Comparison of ENCODE assay signal across 8 cellular contexts in genomic region chr5:87400305-87400899, GRCh38. TPM values are rescaled to one million over a fixed set of nuclear protein-coding genes. Genes with fewer than 3 reads are reported as not detected.
DNase-seq lines count a peak whose midpoint lies in the region; ATAC-seq, FAIRE-seq and TF ChIP-seq lines count a peak whose summit lies in the region.

No MANE protein-coding gene starts in this region.

- FAIRE-seq in A204.1 (lab: Jason Lieb, UNC): peak; percentile 94

- in situ Hi-C loops in astrocyte of the spinal cord (cut with HindIII; ENCODE audit: low sequenced_read_pairs): no loop called here

- peak; percentile 79 for ATAC-seq in HG02678 (IDR thresholded peaks at IDR 0.05; ENCODE audit: unreplicated experiment)

- TF ChIP-seq CTCF in GM12864 (IDR thresholded peaks at IDR 0.05; ENCODE audit: low read depth, low read length, missing control alignments) (peak; percentile 47), astrocyte of the spinal cord (IDR thresholded peaks at IDR 0.05; ENCODE audit: low read depth, low read length) (peak; percentile 51), kidney epithelial cell (IDR thresholded peaks at IDR 0.05; ENCODE audit: insufficient read depth, low read length, poor library complexity, severe bottlenecking) (peak; percentile 39)

- DNase-seq in GM12864 (ENCODE audit: low read depth) (no peak), NCI-H2081 (lab: John Stamatoyannopoulos, UW) (peak; percentile 9 to 36), astrocyte of the spinal cord (ENCODE audit: low read depth, low spot score) (peak; percentile 53), kidney epithelial cell (ENCODE audit: low read depth) (no peak), nucleus accumbens (lab: John Stamatoyannopoulos, UW) (no peak)
- no peak for DNase-seq in stimulated activated CD4-positive, alpha-beta T cell treated with anti-CD3 and anti-CD28 coated beads, Interleukin-12 subunit alpha, Interleukin-12 subunit beta, amount 100 ng/mL, for 4 hours

- H3K36me3 ChIP-seq in kidney epithelial cell (ENCODE audit: control insufficient read depth, insufficient read depth, low read length): peaks cover 2% of the 10 kb centered on the region

- H3K27me3 ChIP-seq in kidney epithelial cell (ENCODE audit: control insufficient read depth, insufficient read depth, low read length): no peaks in the 10 kb centered on the region

- no peak overlapping the region for H3K4me3 ChIP-seq in GM12864 (ENCODE audit: low read depth, low read length)
- no peak overlapping the region for H3K4me3 ChIP-seq in astrocyte of the spinal cord (ENCODE audit: low read depth, low read length)
- no peak overlapping the region for H3K4me3 ChIP-seq in kidney epithelial cell (ENCODE audit: low read depth, low read length)

RNA-seq across cellular contexts. Expression of gene CCNH, which starts 12.3 kb away (rescaled TPM):
- total RNA-seq in kidney epithelial cell: 57.4 and 74.7 TPM in 2 replicates

Comparison
In these comparisons a context has a peak if more than half of its experiments do, and no peak if none do; other contexts are left out.
1. DNase-seq: peak in NCI-H2081 (2 of 2) and astrocyte of the spinal cord (single experiment); none in GM12864 (single experiment), kidney epithelial cell (single experiment), stimulated activated CD4-positive, alpha-beta T cell treated with anti-CD3 and anti-CD28 coated beads, Interleukin-12 subunit alpha, Interleukin-12 subunit beta, amount 100 ng/mL, for 4 hours (single experiment) and nucleus accumbens (0 of 56).
2. Peak in every context shown above with its lines, with median percentiles within 50 percentile points of each other: CTCF ChIP-seq.